Comparison of ENCODE assay signal across 1 cellular context in genomic region chr3:69051796-69052566, GRCh38.
A peak's percentile ranks its signal among the peaks of the same experiment; 100 is the strongest.
TF ChIP-seq lines count a peak whose summit lies in the region.

Gene TMF1, minus strand, starts transcription at chr3:69052333. Its CDS starts 247 bp downstream, at chr3:69052086.

TF ChIP-seq in HepG2, 621 proteins besides CTCF, POLR2A, EP300 and RAD21 (continued from another document and continues in another):
- no peak for TF ChIP-seq ZNF18 (CRISPR knock-in tag; IDR thresholded peaks at IDR 0.05; ENCODE audit: insufficient replicate concordance)
- TF ChIP-seq RXRB (CRISPR knock-in tag; IDR thresholded peaks at IDR 0.05; ENCODE audit: borderline replicate concordance) = peak; percentile 9; the same call in 1 of the 2 replicates
- TF ChIP-seq EZH2 (conservative IDR thresholded peaks at IDR 0.05; ENCODE audit: low read depth, low read length) = no peak
- 0 out of 2 replicates have a peak, but pooled peaks have one; percentile 49 for TF ChIP-seq BCL3 (CRISPR knock-in tag; IDR thresholded peaks at IDR 0.05)
- TF ChIP-seq MBD4 (IDR thresholded peaks at IDR 0.05; ENCODE audit: borderline replicate concordance, low read length) = no peak
- no peak for TF ChIP-seq HDAC6 (IDR thresholded peaks at IDR 0.05; ENCODE audit: low read depth, low read length)
- peak; percentile 65; the same call in 1 of the 2 replicates for TF ChIP-seq ZNF768 (CRISPR knock-in tag; IDR thresholded peaks at IDR 0.05)
- TF ChIP-seq CHD4 (IDR thresholded peaks at IDR 0.05; ENCODE audit: borderline replicate concordance, low read length) = no peak
- TF ChIP-seq BCL6 (CRISPR knock-in tag; IDR thresholded peaks at IDR 0.05) = peak; percentile 89
- no peak for TF ChIP-seq MTERF4 (CRISPR knock-in tag; IDR thresholded peaks at IDR 0.05)
- TF ChIP-seq ZNF788 (CRISPR knock-in tag; IDR thresholded peaks at IDR 0.05; ENCODE audit: borderline replicate concordance) = 0 out of 2 replicates have a peak, but pooled peaks have one; percentile 77
- TF ChIP-seq SALL1 (CRISPR knock-in tag; IDR thresholded peaks at IDR 0.05) = peak; percentile 51; the same call in 1 of the 2 replicates
- TF ChIP-seq ZSCAN30 (CRISPR knock-in tag; IDR thresholded peaks at IDR 0.05) = no peak
- no peak for TF ChIP-seq ZNF33A (CRISPR knock-in tag; IDR thresholded peaks at IDR 0.05; ENCODE audit: borderline replicate concordance)
- TF ChIP-seq SPEN (CRISPR knock-in tag; IDR thresholded peaks at IDR 0.05; ENCODE audit: low read depth) = no peak; the same call in 1 of the 2 replicates
- no peak for TF ChIP-seq ARID3A (IDR thresholded peaks at IDR 0.05; ENCODE audit: low read depth, low read length)
- no peak for TF ChIP-seq ZNF615 (CRISPR knock-in tag; IDR thresholded peaks at IDR 0.05; ENCODE audit: borderline replicate concordance)
- TF ChIP-seq ZNF12 (CRISPR knock-in tag; IDR thresholded peaks at IDR 0.05) = no peak
- 0 out of 2 replicates have a peak, but pooled peaks have one; percentile 53 for TF ChIP-seq ZNF766 (CRISPR knock-in tag; IDR thresholded peaks at IDR 0.05; ENCODE audit: borderline replicate concordance)
- no peak for TF ChIP-seq ETS1 (CRISPR knock-in tag; IDR thresholded peaks at IDR 0.05)
- TF ChIP-seq SMARCE1 (IDR thresholded peaks at IDR 0.05; ENCODE audit: borderline replicate concordance) = no peak
- peak; percentile 36; the same call in 1 of the 2 replicates for TF ChIP-seq MAFF (IDR thresholded peaks at IDR 0.05; ENCODE audit: low read depth, low read length)
- TF ChIP-seq KDM2A (CRISPR knock-in tag; IDR thresholded peaks at IDR 0.05; ENCODE audit: borderline replicate concordance, low read depth) = peak; percentile 98
- TF ChIP-seq GATAD2A (CRISPR knock-in tag; IDR thresholded peaks at IDR 0.05) = no peak
- TF ChIP-seq AFF4 (CRISPR knock-in tag; IDR thresholded peaks at IDR 0.05) = no peak; the same call in 1 of the 2 replicates
- peak; percentile 93 for TF ChIP-seq NRL (CRISPR knock-in tag; IDR thresholded peaks at IDR 0.05; ENCODE audit: borderline replicate concordance)
- TF ChIP-seq ZSCAN20 (CRISPR knock-in tag; IDR thresholded peaks at IDR 0.05; ENCODE audit: borderline replicate concordance) = peak; percentile 73; the same call in 1 of the 2 replicates
- no peak for TF ChIP-seq PCBP2 (optimal IDR thresholded peaks at IDR 0.05; ENCODE audit: low read depth, low read length, poor library complexity, severe bottlenecking)
- peak; percentile 80 for TF ChIP-seq ELF3 (CRISPR knock-in tag; IDR thresholded peaks at IDR 0.05)
- TF ChIP-seq SSRP1 (CRISPR knock-in tag; IDR thresholded peaks at IDR 0.05) = no peak
- no peak; the same call in 1 of the 2 replicates for TF ChIP-seq ZNF33B (CRISPR knock-in tag; IDR thresholded peaks at IDR 0.05)
- no peak for TF ChIP-seq ZNF562 (CRISPR knock-in tag; IDR thresholded peaks at IDR 0.05; ENCODE audit: borderline replicate concordance)
- no peak for TF ChIP-seq ZFP62 (CRISPR knock-in tag; IDR thresholded peaks at IDR 0.05)
- 0 out of 2 replicates have a peak, but pooled peaks have one; percentile 42 for TF ChIP-seq ZNF782 (CRISPR knock-in tag; IDR thresholded peaks at IDR 0.05; ENCODE audit: borderline replicate concordance)
- no peak for TF ChIP-seq HNRNPL (IDR thresholded peaks at IDR 0.05; ENCODE audit: low read depth, low read length)
- TF ChIP-seq SUZ12 (IDR thresholded peaks at IDR 0.05; ENCODE audit: low read depth, low read length) = no peak
- TF ChIP-seq POGZ (CRISPR knock-in tag; IDR thresholded peaks at IDR 0.05) = 0 out of 2 replicates have a peak, but pooled peaks have one; percentile 49
- no peak for TF ChIP-seq TBP (CRISPR knock-in tag; IDR thresholded peaks at IDR 0.05)
- no peak for TF ChIP-seq MAFG (CRISPR knock-in tag; IDR thresholded peaks at IDR 0.05)
- 0 out of 2 replicates have a peak, but pooled peaks have one; percentile 44 for TF ChIP-seq HOXA5 (CRISPR knock-in tag; IDR thresholded peaks at IDR 0.05)
- TF ChIP-seq ZNF619 (CRISPR knock-in tag; IDR thresholded peaks at IDR 0.05) = peak; percentile 48; the same call in 1 of the 2 replicates
- 0 out of 2 replicates have a peak, but pooled peaks have one; percentile 13 for TF ChIP-seq ZNF333 (CRISPR knock-in tag; IDR thresholded peaks at IDR 0.05; ENCODE audit: borderline replicate concordance)
- TF ChIP-seq ZNF121 (CRISPR knock-in tag; IDR thresholded peaks at IDR 0.05) = no peak
- TF ChIP-seq AKAP8 (CRISPR knock-in tag; IDR thresholded peaks at IDR 0.05) = no peak
- no peak for TF ChIP-seq SOX5 (CRISPR knock-in tag; IDR thresholded peaks at IDR 0.05; ENCODE audit: borderline replicate concordance)
- TF ChIP-seq SYNCRIP (IDR thresholded peaks at IDR 0.05; ENCODE audit: insufficient read depth, low read depth, low read length) = no peak
- TF ChIP-seq ZNF460 (CRISPR knock-in tag; IDR thresholded peaks at IDR 0.05; ENCODE audit: borderline replicate concordance) = no peak
- TF ChIP-seq KDM5B (CRISPR knock-in tag; IDR thresholded peaks at IDR 0.05; ENCODE audit: borderline replicate concordance) = 0 out of 2 replicates have a peak, but pooled peaks have one; percentile 70
- peak; percentile 95 for TF ChIP-seq ZFY (CRISPR knock-in tag; IDR thresholded peaks at IDR 0.05)
- TF ChIP-seq ATM (IDR thresholded peaks at IDR 0.05; ENCODE audit: borderline replicate concordance) = no peak
- TF ChIP-seq ZFP36 (IDR thresholded peaks at IDR 0.05; ENCODE audit: borderline replicate concordance, low read depth, low read length, partially characterized antibody) = no peak
- no peak for TF ChIP-seq ZBTB25 (CRISPR knock-in tag; IDR thresholded peaks at IDR 0.05)
- TF ChIP-seq AHR (CRISPR knock-in tag; IDR thresholded peaks at IDR 0.05) = no peak
- no peak; the same call in 1 of the 2 replicates for TF ChIP-seq ZNF343 (CRISPR knock-in tag; IDR thresholded peaks at IDR 0.05)
- no peak for TF ChIP-seq RBM39 (IDR thresholded peaks at IDR 0.05; ENCODE audit: low read depth, low read length, poor library complexity, severe bottlenecking)
- no peak for TF ChIP-seq ZNF570 (CRISPR knock-in tag; IDR thresholded peaks at IDR 0.05; ENCODE audit: borderline replicate concordance)
- TF ChIP-seq BATF2 (CRISPR knock-in tag; IDR thresholded peaks at IDR 0.05) = no peak
